8 cellular contexts compared by ENCODE assay signal in genomic region chr5:16936150-16937022, GRCh38. TPM values are rescaled to one million over a fixed set of nuclear protein-coding genes. Genes with fewer than 3 reads are reported as not detected.
A peak's percentile ranks its signal among the peaks of the same experiment; 100 is the strongest.
DNase-seq lines count a peak whose midpoint lies in the region; ATAC-seq and TF ChIP-seq lines count a peak whose summit lies in the region.

Gene MYO10 (minus strand): TSS chr5:16936288. CDS start chr5:16935808, 480 bp downstream.

- peak within 1 kb of the TSS; percentile 97 for H2AFZ ChIP-seq in neuronal stem cell (ENCODE audit: low read length)

- intact Hi-C loops in thyroid gland (cut with DNase I) = loop anchor here (10.0 kb wide), 3 partner anchors 142 to 248 kb away; no protein-coding TSS in a partner anchor

- peak within 1 kb of the TSS; percentile 98 for H3K18ac ChIP-seq in neuronal stem cell (ENCODE audit: low read length)

- H3K4me3 ChIP-seq in BE2C (ENCODE audit: low read depth, low read length) (peak within 1 kb of the TSS; percentile 62), neuronal stem cell (ENCODE audit: low read length in 2 of 2) (peak within 1 kb of the TSS; percentile 90 to 97), thyroid gland (replicated peaks in 1 of 3) (peak within 1 kb of the TSS; percentile 42 to 83 (median 51))

- H3K27me3 ChIP-seq in BE2C = peaks cover 87% of the 10 kb centered on the region
- peaks cover 0 to 37% (median 14%) of the 10 kb centered on the region in 3 experiments for H3K27me3 ChIP-seq in neuronal stem cell (ENCODE audit: control insufficient read depth in 3 of 3, insufficient read depth in 3 of 3, low read depth in 1 of 3, low read length in 3 of 3)
- no peaks in the 10 kb centered on the region for H3K27me3 ChIP-seq in thyroid gland

- H2AK5ac ChIP-seq in neuronal stem cell (ENCODE audit: low read depth, low read length) = peak within 1 kb of the TSS; percentile 71

- H3K9me3 Mint-ChIP-seq in activated naive CD4-positive, alpha-beta T cell treated with anti-CD3 and anti-CD28 coated beads, Interleukin-2, amount 10 ng/mL, durations not matched to agents 7 days and 5 days = no peaks in the 10 kb centered on the region

- DNase-seq in BE2C (peak; percentile 84), HS-5 (ENCODE audit: low read depth) (peak; percentile 72), RPMI7951 (ENCODE audit: low read depth) (peak; percentile 69), germinal center (ENCODE audit: low spot score) (peak; percentile 88), neuronal stem cell (ENCODE audit: low spot score) (peak; percentile 93), thyroid gland (peak; percentile 72 to 79)
- peak; percentile 66 for DNase-seq in activated naive CD4-positive, alpha-beta T cell treated with anti-CD3 and anti-CD28 coated beads, Interleukin-2, amount 10 ng/mL, durations not matched to agents 7 days and 5 days

- peaks cover 46% of the 10 kb centered on the region for H3K27me3 Mint-ChIP-seq in activated naive CD4-positive, alpha-beta T cell treated with anti-CD3 and anti-CD28 coated beads, Interleukin-2, amount 10 ng/mL, durations not matched to agents 7 days and 5 days

- WGBS in neuronal stem cell (ENCODE audit: extremely low coverage in 2 of 2, insufficient read length in 2 of 2, insufficient replicate concordance in 1 of 2), 2 donors = no CpG with 5 or more reads among the region's 71 CpGs
- WGBS in thyroid gland, 2 donors = 0 to 1% methylated on average over 21 to 43 of the region's 71 CpGs

- H4K91ac ChIP-seq in neuronal stem cell (ENCODE audit: low read depth, low read length, poor library complexity) = no peak within 1 kb of the TSS

- no peak within 1 kb of the TSS for H4K8ac ChIP-seq in neuronal stem cell (ENCODE audit: low read depth, low read length)

- peak within 1 kb of the TSS; percentile 88 for H3K4me2 ChIP-seq in neuronal stem cell (ENCODE audit: insufficient read depth, low read length, poor library complexity, severe bottlenecking)

- H3K23ac ChIP-seq in neuronal stem cell (ENCODE audit: low read depth, low read length, poor library complexity) = peak within 1 kb of the TSS; percentile 68

- no peak within 1 kb of the TSS for H2BK12ac ChIP-seq in neuronal stem cell (ENCODE audit: low read length)

- peak within 1 kb of the TSS; percentile 62 for H2BK5ac ChIP-seq in neuronal stem cell (ENCODE audit: low read length)

- peak within 1 kb of the TSS; percentile 27 for H2BK15ac ChIP-seq in neuronal stem cell (ENCODE audit: low read length)

- H3K4me1 Mint-ChIP-seq in activated naive CD4-positive, alpha-beta T cell treated with anti-CD3 and anti-CD28 coated beads, Interleukin-2, amount 10 ng/mL, durations not matched to agents 7 days and 5 days = peaks cover 13% of the 10 kb centered on the region

- CTCF ChIA-PET in activated naive CD4-positive, alpha-beta T cell treated with anti-CD3 and anti-CD28 coated beads, Interleukin-2, amount 10 ng/mL, durations not matched to agents 7 days and 5 days (lab: Charles Lee) = no interaction called here

- H3K36me3 Mint-ChIP-seq in activated naive CD4-positive, alpha-beta T cell treated with anti-CD3 and anti-CD28 coated beads, Interleukin-2, amount 10 ng/mL, durations not matched to agents 7 days and 5 days = no peaks in the 10 kb centered on the region

- no peak within 1 kb of the TSS for H3K4ac ChIP-seq in neuronal stem cell (ENCODE audit: low read length)

- H3K36me3 ChIP-seq in BE2C (no peaks in the 10 kb centered on the region), neuronal stem cell (replicated peaks in 1 of 2; ENCODE audit: control insufficient read depth in 2 of 2, insufficient read depth in 2 of 2, low read length in 2 of 2) (no peaks in the 10 kb centered on the region), thyroid gland (no peaks in the 10 kb centered on the region)

- peak within 1 kb of the TSS; percentile 40 for H3K27ac ChIP-seq in neuronal stem cell (replicated peaks; ENCODE audit: low read length)
- H3K27ac ChIP-seq in thyroid gland = peak within 1 kb of the TSS; percentile 81 to 94 (median 88)

- H3K4me3 Mint-ChIP-seq in activated naive CD4-positive, alpha-beta T cell treated with anti-CD3 and anti-CD28 coated beads, Interleukin-2, amount 10 ng/mL, durations not matched to agents 7 days and 5 days = peak within 1 kb of the TSS; percentile 71

- H3K27ac Mint-ChIP-seq in activated naive CD4-positive, alpha-beta T cell treated with anti-CD3 and anti-CD28 coated beads, Interleukin-2, amount 10 ng/mL, durations not matched to agents 7 days and 5 days = no peak within 1 kb of the TSS

- ATAC-seq in GM19452 (IDR thresholded peaks at IDR 0.05; ENCODE audit: unreplicated experiment) = peak; percentile 54

- peak within 1 kb of the TSS; percentile 91 for H3K14ac ChIP-seq in neuronal stem cell (ENCODE audit: low read length)

- peak within 1 kb of the TSS; percentile 90 for H3K9ac ChIP-seq in neuronal stem cell (ENCODE audit: low read depth, low read length, poor library complexity)

- H3K79me1 ChIP-seq in neuronal stem cell (ENCODE audit: low read depth, low read length) = no peaks in the 10 kb centered on the region

- H3K9me3 ChIP-seq in BE2C = no peaks in the 10 kb centered on the region
- no peaks in the 10 kb centered on the region for H3K9me3 ChIP-seq in neuronal stem cell (replicated peaks in 1 of 2; ENCODE audit: control insufficient read depth in 2 of 2, insufficient read depth in 1 of 2, low read depth in 1 of 2, low read length in 2 of 2)
- no peaks in the 10 kb centered on the region for H3K9me3 ChIP-seq in thyroid gland

- no peaks in the 10 kb centered on the region for H3K4me1 ChIP-seq in BE2C
- peaks cover 5 to 16% of the 10 kb centered on the region in 2 donors for H3K4me1 ChIP-seq in neuronal stem cell (ENCODE audit: control insufficient read depth in 2 of 2, insufficient read depth in 1 of 2, low read depth in 1 of 2, low read length in 2 of 2)
- peaks cover 21 to 27% of the 10 kb centered on the region in 2 donors for H3K4me1 ChIP-seq in thyroid gland

- no peak within 1 kb of the TSS for H2BK120ac ChIP-seq in neuronal stem cell (ENCODE audit: low read depth, low read length)

- peak; percentile 58 to 86 for TF ChIP-seq POLR2A in thyroid gland (IDR thresholded peaks at IDR 0.05)

- TF ChIP-seq CTCF in BE2C (IDR thresholded peaks at IDR 0.05; ENCODE audit: low read depth, low read length) (no peak), thyroid gland (IDR thresholded peaks at IDR 0.05) (peak in 1 of 6 experiments; percentile 1)

RNA-seq across cellular contexts. Expression of gene MYO10, which starts in this region (rescaled TPM):
- 1.2 TPM for polyA plus RNA-seq in BE2C (2012; ENCODE audit: insufficient read depth, insufficient read length, low read depth)
- 16.5 and 17.2 TPM in 2 replicates for total RNA-seq in RPMI7951 (2014; rRNA removed; shearing (Covaris generic))
- polyA plus RNA-seq in neuronal stem cell (2013, experiment 1 of 2) = 54.4 TPM
- 55.6 TPM for polyA plus RNA-seq in neuronal stem cell (2013, experiment 2 of 2)
- 10 to 100 TPM; 49.2 to 89.6 (median 71.0) TPM for total RNA-seq in thyroid gland

Comparison
In these comparisons a context has a peak if more than half of its experiments do, and no peak if none do; other contexts are left out.
1. Peak in every context shown above with its lines: DNase-seq, ATAC-seq, H3K4me3 ChIP-seq and H3K27ac ChIP-seq.